ENCODE assay signal across 1 cellular context in the genomic region with DNA sequence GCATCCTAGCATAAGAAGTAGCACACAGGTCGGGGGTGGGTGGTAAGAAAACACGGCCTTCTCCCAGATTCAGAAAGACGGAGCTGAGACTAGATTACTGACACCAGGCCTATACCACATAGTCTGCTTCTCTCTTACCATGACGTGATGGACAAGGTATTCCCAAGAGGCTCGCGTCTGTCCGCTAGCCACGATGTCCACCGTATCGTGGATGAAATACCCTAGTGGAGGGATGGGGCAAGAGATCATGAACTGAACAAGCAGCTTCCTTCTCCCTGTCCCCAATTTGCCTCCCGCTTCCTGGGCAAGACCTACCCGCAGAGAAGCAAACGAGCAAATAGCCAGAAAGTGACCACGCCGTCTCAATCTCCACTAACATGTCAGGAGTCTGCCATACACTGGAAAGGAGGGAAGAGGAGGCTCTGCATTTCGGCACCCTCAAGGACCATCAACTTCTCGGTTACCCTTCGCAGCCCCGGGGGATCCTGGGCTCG.
TF ChIP-seq lines count a peak whose summit lies in the region.

No MANE protein-coding gene starts in this region.

TF ChIP-seq in HepG2, 621 proteins besides CTCF, POLR2A, EP300 and RAD21 (continues in another document):
- TF ChIP-seq, protein P1, sequence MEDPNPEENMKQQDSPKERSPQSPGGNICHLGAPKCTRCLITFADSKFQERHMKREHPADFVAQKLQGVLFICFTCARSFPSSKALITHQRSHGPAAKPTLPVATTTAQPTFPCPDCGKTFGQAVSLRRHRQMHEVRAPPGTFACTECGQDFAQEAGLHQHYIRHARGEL (CRISPR knock-in tag; IDR thresholded peaks at IDR 0.05): peak; percentile 15; the same call in 1 of the 2 replicates
- TF ChIP-seq LCORL (IDR thresholded peaks at IDR 0.05) (no peak), LCORL (CRISPR knock-in tag; IDR thresholded peaks at IDR 0.05) (no peak), NAIF1 (CRISPR knock-in tag; IDR thresholded peaks at IDR 0.05; ENCODE audit: borderline replicate concordance) (peak; percentile 52; the same call in 1 of the 2 replicates), PITX1 (CRISPR knock-in tag; IDR thresholded peaks at IDR 0.05) (no peak), KMT2A (CRISPR knock-in tag; IDR thresholded peaks at IDR 0.05) (0 out of 2 replicates have a peak, but pooled peaks have one; percentile 7), HNRNPH1 (optimal IDR thresholded peaks at IDR 0.05; ENCODE audit: low read depth, low read length) (peak; percentile 85), ZNF747 (CRISPR knock-in tag; IDR thresholded peaks at IDR 0.05; ENCODE audit: borderline replicate concordance) (0 out of 2 replicates have a peak, but pooled peaks have one; percentile 3), PAF1 (CRISPR knock-in tag; IDR thresholded peaks at IDR 0.05) (peak; percentile 98), ZNF30 (CRISPR knock-in tag; IDR thresholded peaks at IDR 0.05) (0 out of 2 replicates have a peak, but pooled peaks have one; percentile 1), MIER2 (CRISPR knock-in tag; IDR thresholded peaks at IDR 0.05) (0 out of 2 replicates have a peak, but pooled peaks have one; percentile 11), ZFP62 (CRISPR knock-in tag; IDR thresholded peaks at IDR 0.05) (no peak), JUNB (CRISPR knock-in tag; IDR thresholded peaks at IDR 0.05; ENCODE audit: borderline replicate concordance) (no peak), ZNF615 (CRISPR knock-in tag; IDR thresholded peaks at IDR 0.05; ENCODE audit: borderline replicate concordance) (0 out of 2 replicates have a peak, but pooled peaks have one; percentile 4), SOX5 (CRISPR knock-in tag; IDR thresholded peaks at IDR 0.05; ENCODE audit: borderline replicate concordance) (no peak), MED8 (CRISPR knock-in tag; IDR thresholded peaks at IDR 0.05; ENCODE audit: insufficient replicate concordance) (no peak), ZBTB42 (CRISPR knock-in tag; IDR thresholded peaks at IDR 0.05) (no peak), MZF1 (CRISPR knock-in tag; IDR thresholded peaks at IDR 0.05; ENCODE audit: borderline replicate concordance) (no peak), TGIF2 (CRISPR knock-in tag; IDR thresholded peaks at IDR 0.05) (0 out of 2 replicates have a peak, but pooled peaks have one; percentile 38), NFKBIZ (CRISPR knock-in tag; IDR thresholded peaks at IDR 0.05) (peak; percentile 19; the same call in 1 of the 2 replicates), FOXK1 (CRISPR knock-in tag; IDR thresholded peaks at IDR 0.05; ENCODE audit: borderline replicate concordance, low read depth) (peak; percentile 11; the same call in 1 of the 2 replicates), IKZF4 (CRISPR knock-in tag; IDR thresholded peaks at IDR 0.05; ENCODE audit: borderline replicate concordance, low read depth, not compliant biosample characterization) (no peak), RBM22 (optimal IDR thresholded peaks at IDR 0.05; ENCODE audit: low read length) (peak; percentile 99), ZFP36 (IDR thresholded peaks at IDR 0.05; ENCODE audit: borderline replicate concordance, low read depth, low read length, partially characterized antibody) (no peak), HOXA9 (CRISPR knock-in tag; IDR thresholded peaks at IDR 0.05; ENCODE audit: borderline replicate concordance) (0 out of 2 replicates have a peak, but pooled peaks have one; percentile 29), NFE2 (CRISPR knock-in tag; IDR thresholded peaks at IDR 0.05) (no peak), MYNN (CRISPR knock-in tag; IDR thresholded peaks at IDR 0.05; ENCODE audit: low read depth) (0 out of 2 replicates have a peak, but pooled peaks have one; percentile 22), ZNF766 (CRISPR knock-in tag; IDR thresholded peaks at IDR 0.05; ENCODE audit: borderline replicate concordance) (0 out of 2 replicates have a peak, but pooled peaks have one; percentile 17), GABPB1 (CRISPR knock-in tag; IDR thresholded peaks at IDR 0.05) (no peak; the same call in 1 of the 2 replicates), AKAP8 (CRISPR knock-in tag; IDR thresholded peaks at IDR 0.05) (0 out of 2 replicates have a peak, but pooled peaks have one; percentile 51), NFIC (IDR thresholded peaks at IDR 0.05; ENCODE audit: low read length) (0 out of 2 replicates have a peak, but pooled peaks have one; percentile 59), KDM3A (CRISPR knock-in tag; IDR thresholded peaks at IDR 0.05; ENCODE audit: low read depth) (0 out of 2 replicates have a peak, but pooled peaks have one; percentile 26), CCAR2 (optimal IDR thresholded peaks at IDR 0.05; ENCODE audit: low read depth, low read length) (peak; percentile 54), SYNCRIP (IDR thresholded peaks at IDR 0.05; ENCODE audit: insufficient read depth, low read depth, low read length) (no peak), ZFP1 (CRISPR knock-in tag; IDR thresholded peaks at IDR 0.05) (0 out of 2 replicates have a peak, but pooled peaks have one; percentile 26), JDP2 (CRISPR knock-in tag; IDR thresholded peaks at IDR 0.05; ENCODE audit: borderline replicate concordance) (no peak)
- TF ChIP-seq, protein P2, sequence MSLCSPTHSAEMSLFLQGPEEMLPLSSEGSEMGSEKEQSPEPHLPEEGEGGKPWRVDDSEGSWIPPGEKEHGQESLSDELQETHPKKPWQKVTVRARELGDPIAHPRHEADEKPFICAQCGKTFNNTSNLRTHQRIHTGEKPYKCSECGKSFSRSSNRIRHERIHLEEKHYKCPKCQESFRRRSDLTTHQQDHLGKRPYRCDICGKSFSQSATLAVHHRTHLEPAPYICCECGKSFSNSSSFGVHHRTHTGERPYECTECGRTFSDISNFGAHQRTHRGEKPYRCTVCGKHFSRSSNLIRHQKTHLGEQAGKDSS (CRISPR knock-in tag; IDR thresholded peaks at IDR 0.05; ENCODE audit: borderline replicate concordance, low read depth): 0 out of 2 replicates have a peak, but pooled peaks have one; percentile 8
- TF ChIP-seq, protein P3, sequence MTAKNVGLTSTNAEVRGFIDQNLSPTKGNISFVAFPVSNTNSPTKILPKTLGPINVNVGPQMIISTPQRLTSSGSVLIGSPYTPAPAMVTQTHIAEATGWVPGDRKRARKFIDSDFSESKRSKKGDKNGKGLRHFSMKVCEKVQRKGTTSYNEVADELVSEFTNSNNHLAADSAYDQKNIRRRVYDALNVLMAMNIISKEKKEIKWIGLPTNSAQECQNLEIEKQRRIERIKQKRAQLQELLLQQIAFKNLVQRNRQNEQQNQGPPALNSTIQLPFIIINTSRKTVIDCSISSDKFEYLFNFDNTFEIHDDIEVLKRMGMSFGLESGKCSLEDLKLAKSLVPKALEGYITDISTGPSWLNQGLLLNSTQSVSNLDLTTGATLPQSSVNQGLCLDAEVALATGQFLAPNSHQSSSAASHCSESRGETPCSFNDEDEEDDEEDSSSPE (CRISPR knock-in tag; IDR thresholded peaks at IDR 0.05): no peak
- TF ChIP-seq, protein P4, sequence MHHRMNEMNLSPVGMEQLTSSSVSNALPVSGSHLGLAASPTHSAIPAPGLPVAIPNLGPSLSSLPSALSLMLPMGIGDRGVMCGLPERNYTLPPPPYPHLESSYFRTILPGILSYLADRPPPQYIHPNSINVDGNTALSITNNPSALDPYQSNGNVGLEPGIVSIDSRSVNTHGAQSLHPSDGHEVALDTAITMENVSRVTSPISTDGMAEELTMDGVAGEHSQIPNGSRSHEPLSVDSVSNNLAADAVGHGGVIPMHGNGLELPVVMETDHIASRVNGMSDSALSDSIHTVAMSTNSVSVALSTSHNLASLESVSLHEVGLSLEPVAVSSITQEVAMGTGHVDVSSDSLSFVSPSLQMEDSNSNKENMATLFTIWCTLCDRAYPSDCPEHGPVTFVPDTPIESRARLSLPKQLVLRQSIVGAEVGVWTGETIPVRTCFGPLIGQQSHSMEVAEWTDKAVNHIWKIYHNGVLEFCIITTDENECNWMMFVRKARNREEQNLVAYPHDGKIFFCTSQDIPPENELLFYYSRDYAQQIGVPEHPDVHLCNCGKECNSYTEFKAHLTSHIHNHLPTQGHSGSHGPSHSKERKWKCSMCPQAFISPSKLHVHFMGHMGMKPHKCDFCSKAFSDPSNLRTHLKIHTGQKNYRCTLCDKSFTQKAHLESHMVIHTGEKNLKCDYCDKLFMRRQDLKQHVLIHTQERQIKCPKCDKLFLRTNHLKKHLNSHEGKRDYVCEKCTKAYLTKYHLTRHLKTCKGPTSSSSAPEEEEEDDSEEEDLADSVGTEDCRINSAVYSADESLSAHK (CRISPR knock-in tag; IDR thresholded peaks at IDR 0.05; ENCODE audit: borderline replicate concordance): no peak
- TF ChIP-seq, protein P5, sequence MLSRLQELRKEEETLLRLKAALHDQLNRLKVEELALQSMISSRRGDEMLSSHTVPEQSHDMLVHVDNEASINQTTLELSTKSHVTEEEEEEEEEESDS (CRISPR knock-in tag; IDR thresholded peaks at IDR 0.05; ENCODE audit: borderline replicate concordance): no peak
- TF ChIP-seq, protein P6, sequence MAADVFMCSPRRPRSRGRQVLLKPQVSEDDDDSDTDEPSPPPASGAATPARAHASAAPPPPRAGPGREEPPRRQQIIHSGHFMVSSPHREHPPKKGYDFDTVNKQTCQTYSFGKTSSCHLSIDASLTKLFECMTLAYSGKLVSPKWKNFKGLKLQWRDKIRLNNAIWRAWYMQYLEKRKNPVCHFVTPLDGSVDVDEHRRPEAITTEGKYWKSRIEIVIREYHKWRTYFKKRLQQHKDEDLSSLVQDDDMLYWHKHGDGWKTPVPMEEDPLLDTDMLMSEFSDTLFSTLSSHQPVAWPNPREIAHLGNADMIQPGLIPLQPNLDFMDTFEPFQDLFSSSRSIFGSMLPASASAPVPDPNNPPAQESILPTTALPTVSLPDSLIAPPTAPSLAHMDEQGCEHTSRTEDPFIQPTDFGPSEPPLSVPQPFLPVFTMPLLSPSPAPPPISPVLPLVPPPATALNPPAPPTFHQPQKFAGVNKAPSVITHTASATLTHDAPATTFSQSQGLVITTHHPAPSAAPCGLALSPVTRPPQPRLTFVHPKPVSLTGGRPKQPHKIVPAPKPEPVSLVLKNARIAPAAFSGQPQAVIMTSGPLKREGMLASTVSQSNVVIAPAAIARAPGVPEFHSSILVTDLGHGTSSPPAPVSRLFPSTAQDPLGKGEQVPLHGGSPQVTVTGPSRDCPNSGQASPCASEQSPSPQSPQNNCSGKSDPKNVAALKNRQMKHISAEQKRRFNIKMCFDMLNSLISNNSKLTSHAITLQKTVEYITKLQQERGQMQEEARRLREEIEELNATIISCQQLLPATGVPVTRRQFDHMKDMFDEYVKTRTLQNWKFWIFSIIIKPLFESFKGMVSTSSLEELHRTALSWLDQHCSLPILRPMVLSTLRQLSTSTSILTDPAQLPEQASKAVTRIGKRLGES (CRISPR knock-in tag; IDR thresholded peaks at IDR 0.05; ENCODE audit: borderline replicate concordance): 0 out of 2 replicates have a peak, but pooled peaks have one; percentile 9
- TF ChIP-seq, protein P7, sequence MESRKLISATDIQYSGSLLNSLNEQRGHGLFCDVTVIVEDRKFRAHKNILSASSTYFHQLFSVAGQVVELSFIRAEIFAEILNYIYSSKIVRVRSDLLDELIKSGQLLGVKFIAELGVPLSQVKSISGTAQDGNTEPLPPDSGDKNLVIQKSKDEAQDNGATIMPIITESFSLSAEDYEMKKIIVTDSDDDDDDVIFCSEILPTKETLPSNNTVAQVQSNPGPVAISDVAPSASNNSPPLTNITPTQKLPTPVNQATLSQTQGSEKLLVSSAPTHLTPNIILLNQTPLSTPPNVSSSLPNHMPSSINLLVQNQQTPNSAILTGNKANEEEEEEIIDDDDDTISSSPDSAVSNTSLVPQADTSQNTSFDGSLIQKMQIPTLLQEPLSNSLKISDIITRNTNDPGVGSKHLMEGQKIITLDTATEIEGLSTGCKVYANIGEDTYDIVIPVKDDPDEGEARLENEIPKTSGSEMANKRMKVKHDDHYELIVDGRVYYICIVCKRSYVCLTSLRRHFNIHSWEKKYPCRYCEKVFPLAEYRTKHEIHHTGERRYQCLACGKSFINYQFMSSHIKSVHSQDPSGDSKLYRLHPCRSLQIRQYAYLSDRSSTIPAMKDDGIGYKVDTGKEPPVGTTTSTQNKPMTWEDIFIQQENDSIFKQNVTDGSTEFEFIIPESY (CRISPR knock-in tag; IDR thresholded peaks at IDR 0.05): peak; percentile 34; the same call in 1 of the 2 replicates
- TF ChIP-seq, protein P8, sequence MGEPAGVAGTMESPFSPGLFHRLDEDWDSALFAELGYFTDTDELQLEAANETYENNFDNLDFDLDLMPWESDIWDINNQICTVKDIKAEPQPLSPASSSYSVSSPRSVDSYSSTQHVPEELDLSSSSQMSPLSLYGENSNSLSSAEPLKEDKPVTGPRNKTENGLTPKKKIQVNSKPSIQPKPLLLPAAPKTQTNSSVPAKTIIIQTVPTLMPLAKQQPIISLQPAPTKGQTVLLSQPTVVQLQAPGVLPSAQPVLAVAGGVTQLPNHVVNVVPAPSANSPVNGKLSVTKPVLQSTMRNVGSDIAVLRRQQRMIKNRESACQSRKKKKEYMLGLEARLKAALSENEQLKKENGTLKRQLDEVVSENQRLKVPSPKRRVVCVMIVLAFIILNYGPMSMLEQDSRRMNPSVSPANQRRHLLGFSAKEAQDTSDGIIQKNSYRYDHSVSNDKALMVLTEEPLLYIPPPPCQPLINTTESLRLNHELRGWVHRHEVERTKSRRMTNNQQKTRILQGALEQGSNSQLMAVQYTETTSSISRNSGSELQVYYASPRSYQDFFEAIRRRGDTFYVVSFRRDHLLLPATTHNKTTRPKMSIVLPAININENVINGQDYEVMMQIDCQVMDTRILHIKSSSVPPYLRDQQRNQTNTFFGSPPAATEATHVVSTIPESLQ (CRISPR knock-in tag; conservative IDR thresholded peaks at IDR 0.05): no peak
- TF ChIP-seq, protein P9, sequence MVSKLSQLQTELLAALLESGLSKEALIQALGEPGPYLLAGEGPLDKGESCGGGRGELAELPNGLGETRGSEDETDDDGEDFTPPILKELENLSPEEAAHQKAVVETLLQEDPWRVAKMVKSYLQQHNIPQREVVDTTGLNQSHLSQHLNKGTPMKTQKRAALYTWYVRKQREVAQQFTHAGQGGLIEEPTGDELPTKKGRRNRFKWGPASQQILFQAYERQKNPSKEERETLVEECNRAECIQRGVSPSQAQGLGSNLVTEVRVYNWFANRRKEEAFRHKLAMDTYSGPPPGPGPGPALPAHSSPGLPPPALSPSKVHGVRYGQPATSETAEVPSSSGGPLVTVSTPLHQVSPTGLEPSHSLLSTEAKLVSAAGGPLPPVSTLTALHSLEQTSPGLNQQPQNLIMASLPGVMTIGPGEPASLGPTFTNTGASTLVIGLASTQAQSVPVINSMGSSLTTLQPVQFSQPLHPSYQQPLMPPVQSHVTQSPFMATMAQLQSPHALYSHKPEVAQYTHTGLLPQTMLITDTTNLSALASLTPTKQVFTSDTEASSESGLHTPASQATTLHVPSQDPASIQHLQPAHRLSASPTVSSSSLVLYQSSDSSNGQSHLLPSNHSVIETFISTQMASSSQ (IDR thresholded peaks at IDR 0.05; ENCODE audit: low read depth): no peak
- TF ChIP-seq, protein P9 (CRISPR knock-in tag; IDR thresholded peaks at IDR 0.05; ENCODE audit: borderline replicate concordance): no peak
